33 cellular contexts compared by ENCODE assay signal in genomic region chr11:40381481-40381880, GRCh38.
"Had no signal": no experiment of that assay in that cellular context is flagged by ENCODE, and none has a peak within 500 bp of the region (broad histone marks: within the 10 kb centered on the region; RNA-seq: fewer than 3 reads in every experiment).

No MANE protein-coding gene starts in this region.

- ATAC-seq: activated CD8-positive, alpha-beta T cell treated with anti-CD3 and anti-CD28 coated beads for 36 hours; activated naive CD4-positive, alpha-beta T cell treated with anti-CD3 and anti-CD28 coated beads, Interleukin-2, amount 50 U/mL, for 72 hours; activated T-cell treated with anti-CD3 and anti-CD28 coated beads, Interleukin-2, amount 50 U/mL, for 4 hours; activated T-cell treated with anti-CD3 and anti-CD28 coated beads, Interleukin-2, amount 50 U/mL, for 72 hours; activated T-helper 17 cell treated with anti-CD3 and anti-CD28 coated beads, Interleukin-2, amount 50 U/mL, for 72 hours; body of pancreas had no signal

- H3K4me3 ChIP-seq: adrenal gland, body of pancreas, breast epithelium had no signal

- H3K9me3 ChIP-seq: adrenal gland, body of pancreas, breast epithelium had no signal

- H3K27me3 ChIP-seq: adrenal gland, body of pancreas, brain microvascular endothelial cell, breast epithelium had no signal

- H3K36me3 ChIP-seq: adrenal gland, brain microvascular endothelial cell, breast epithelium had no signal

- H3K4me1 ChIP-seq: adrenal gland, body of pancreas, breast epithelium had no signal

- DNase-seq: activated B cell treated with CpG ODN at 0.5 μM for 24 hours; activated CD4-positive, alpha-beta memory T cell treated with anti-CD3 and anti-CD28 coated beads for 36 hours; activated CD4-positive, alpha-beta T cell treated with anti-CD3 and anti-CD28 coated beads for 4 hours; activated CD4-positive, alpha-beta T cell treated with anti-CD3 and anti-CD28 coated beads, Interleukin-2, amount 10 ng/mL, durations not matched to agents 24 days and 14 days; activated CD4-positive, alpha-beta T cell treated with anti-CD3 and anti-CD28 coated beads, Interleukin-2, amount 50 U/mL, for 1 hour; activated CD4-positive, alpha-beta T cell treated with anti-CD3 and anti-CD28 coated beads, Interleukin-2, amount 50 U/mL, for 4 hours; activated CD4-positive, CD25-positive, alpha-beta regulatory T cell treated with anti-CD3 and anti-CD28 coated beads, Interleukin-2, amount 50 U/mL, for 72 hours; activated CD8-positive, alpha-beta memory T cell treated with anti-CD3 and anti-CD28 coated beads, Interleukin-2, amount 50 U/mL, for 4 hours; activated CD8-positive, alpha-beta T cell treated with anti-CD3 and anti-CD28 coated beads for 36 hours; activated effector memory CD4-positive, alpha-beta T cell treated with anti-CD3 and anti-CD28 coated beads, Interleukin-2, amount 50 U/mL, for 16 hours; activated gamma-delta T cell treated with Interleukin-2 at 50 U/mL for 16 hours; activated naive CD4-positive, alpha-beta T cell; activated naive CD4-positive, alpha-beta T cell treated with anti-CD3 and anti-CD28 coated beads for 36 hours; activated naive CD4-positive, alpha-beta T cell treated with anti-CD3 and anti-CD28 coated beads, Interleukin-2, amount 50 U/mL, for 16 hours; activated naive CD8-positive, alpha-beta T cell treated with anti-CD3 and anti-CD28 coated beads for 36 hours; activated T-cell treated with anti-CD3 and anti-CD28 coated beads for 4 hours; activated T-cell treated with anti-CD3 and anti-CD28 coated beads, Interleukin-2, amount 50 U/mL, for 1 hour; activated T-cell treated with anti-CD3 and anti-CD28 coated beads, Interleukin-2, amount 50 U/mL, for 4 hours; activated T-cell treated with anti-CD3 and anti-CD28 coated beads, Interleukin-2, amount 50 U/mL, for 72 hours; adrenal gland; amniotic stem cell; aorta; body of pancreas; brain microvascular endothelial cell; central memory CD4-positive, alpha-beta T cell; T-helper 2 cell; T-helper 9 cell had no signal

- FAIRE-seq: astrocyte, TTC549 had no signal

- H3K27ac ChIP-seq: adrenal gland, body of pancreas, brain microvascular endothelial cell, breast epithelium, VCaP had no signal
